ENCODE assay signal across 17 cellular contexts in genomic region chr10:93760490-93760889, GRCh38. TPM values are rescaled to one million over a fixed set of nuclear protein-coding genes. Genes with fewer than 3 reads are reported as not detected.
"Had no signal": no experiment of that assay in that cellular context is flagged by ENCODE, and none has a peak within 500 bp of the region (broad histone marks: within the 10 kb centered on the region; RNA-seq: fewer than 3 reads in every experiment).

No MANE protein-coding gene starts in this region.

- H3K9me3 Mint-ChIP-seq: activated naive CD4-positive, alpha-beta T cell treated with anti-CD3 and anti-CD28 coated beads, Interleukin-2, amount 50 U/mL, for 24 hours; memory B cell; nephron; stimulated activated naive CD8-positive, alpha-beta T cell treated with anti-CD3 and anti-CD28 coated beads, Interleukin-15, amount 100 ng/mL, for 72 hours; T-helper 1 cell treated with Interleukin-12 subunit alpha and Interleukin-12 subunit beta and Interleukin-4 antibody, amounts not matched to agents 30 μg/mL and 1 μg/mL, for 36 hours had no signal

- H3K27ac Mint-ChIP-seq: activated naive CD4-positive, alpha-beta T cell treated with anti-CD3 and anti-CD28 coated beads, Interleukin-2, amount 50 U/mL, for 24 hours; memory B cell; nephron; stimulated activated naive CD8-positive, alpha-beta T cell treated with anti-CD3 and anti-CD28 coated beads, Interleukin-15, amount 100 ng/mL, for 72 hours; T-helper 1 cell treated with Interleukin-12 subunit alpha and Interleukin-12 subunit beta and Interleukin-4 antibody, amounts not matched to agents 30 μg/mL and 1 μg/mL, for 36 hours had no signal

- ATAC-seq: left lobe of liver; stimulated activated naive CD8-positive, alpha-beta T cell treated with anti-CD3 and anti-CD28 coated beads, Interleukin-15, amount 100 ng/mL, for 72 hours had no signal

- H3K9me3 ChIP-seq: breast epithelium, ovary, vagina had no signal

- DNase-seq: activated CD4-positive, alpha-beta T cell treated with anti-CD3 and anti-CD28 coated beads, Interleukin-2, amount 50 U/mL, for 4 hours; activated T-cell treated with anti-CD3 and anti-CD28 coated beads, Interleukin-2, amount 50 U/mL, for 1 hour; cortex of kidney; erythroblast; hypothalamus; ovary; stimulated activated CD4-positive, alpha-beta T cell treated with anti-CD3 and anti-CD28 coated beads, Interleukin-15, amount 100 ng/mL, for 24 hours; stimulated activated CD4-positive, alpha-beta T cell treated with anti-CD3 and anti-CD28 coated beads, Interleukin-4, amount 100 ng/mL, for 24 hours; stimulated activated naive CD8-positive, alpha-beta T cell treated with anti-CD3 and anti-CD28 coated beads, Interleukin-15, amount 100 ng/mL, for 72 hours had no signal

- H3K36me3 Mint-ChIP-seq: activated naive CD4-positive, alpha-beta T cell treated with anti-CD3 and anti-CD28 coated beads, Interleukin-2, amount 50 U/mL, for 24 hours; memory B cell had no signal

- H3K4me3 Mint-ChIP-seq: activated naive CD4-positive, alpha-beta T cell treated with anti-CD3 and anti-CD28 coated beads, Interleukin-2, amount 50 U/mL, for 24 hours; memory B cell; stimulated activated naive CD8-positive, alpha-beta T cell treated with anti-CD3 and anti-CD28 coated beads, Interleukin-15, amount 100 ng/mL, for 72 hours; T-helper 1 cell treated with Interleukin-12 subunit alpha and Interleukin-12 subunit beta and Interleukin-4 antibody, amounts not matched to agents 30 μg/mL and 1 μg/mL, for 36 hours had no signal

- H3K4me1 ChIP-seq: breast epithelium, vagina had no signal

- H3K36me3 ChIP-seq: breast epithelium, ovary, vagina had no signal

- H3K27me3 ChIP-seq: breast epithelium, ovary, vagina had no signal

- H3K27ac ChIP-seq: breast epithelium, ovary, vagina had no signal

- H3K4me3 ChIP-seq: breast epithelium, ovary, vagina had no signal

RNA-seq across cellular contexts. Expression of gene LGI1, which starts 2.8 kb away (rescaled TPM):
- total RNA-seq: glomerular endothelial cell had no signal
